ENCODE assay signal across 8 cellular contexts in the genomic region with DNA sequence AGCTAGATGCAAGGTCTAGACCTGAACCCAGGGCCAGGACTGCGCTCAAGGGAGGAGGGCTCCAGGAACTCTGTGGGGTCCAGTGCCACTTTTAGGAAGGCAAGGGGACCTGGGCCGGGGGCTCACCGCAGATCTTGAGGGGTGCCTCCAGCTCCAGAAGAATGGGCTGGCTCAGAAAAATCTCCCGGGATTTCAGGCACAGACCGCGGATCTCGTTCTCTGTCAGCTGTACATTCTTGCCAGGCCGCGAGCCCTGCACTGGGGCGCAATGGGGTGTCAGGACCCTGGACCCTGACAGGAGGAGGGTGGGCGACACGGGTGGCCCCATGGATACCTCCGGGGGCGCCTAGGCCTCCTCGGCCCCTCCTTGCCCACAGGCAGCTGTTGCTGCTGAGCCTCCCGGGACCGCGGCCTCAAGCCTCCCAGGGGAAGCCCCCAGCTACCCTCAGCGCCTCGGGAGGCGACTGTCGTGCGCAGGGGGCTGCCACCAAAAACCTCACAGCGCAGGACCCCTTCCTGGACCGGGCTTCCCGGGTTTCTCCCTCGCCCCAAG. TPM values are rescaled to one million over a fixed set of nuclear protein-coding genes. Genes with fewer than 3 reads are reported as not detected.
DNase-seq lines count a peak whose midpoint lies in the region; ATAC-seq and TF ChIP-seq lines count a peak whose summit lies in the region.

No MANE protein-coding gene starts in this region.

- H3K4me1 ChIP-seq in body of pancreas (peaks cover 27% of the 10 kb centered on the region), vagina (peaks cover 51% of the 10 kb centered on the region)

- no peaks in the 10 kb centered on the region for H3K9me3 Mint-ChIP-seq in memory B cell

- H3K9me3 ChIP-seq in body of pancreas, result no peaks in the 10 kb centered on the region
- no peaks in the 10 kb centered on the region for H3K9me3 ChIP-seq in vagina

- intact Hi-C loops in body of pancreas (cut with DNase I) (no loop called here), vagina (cut with DNase I) (loop anchor here (10.0 kb wide), 2 partner anchors 64 to 214 kb away; a partner anchor contains a TSS)

- no peak for TF ChIP-seq POLR2A in body of pancreas (IDR thresholded peaks at IDR 0.05)
- TF ChIP-seq POLR2A in vagina (IDR thresholded peaks at IDR 0.05), result no peak

- H3K27ac Mint-ChIP-seq in memory B cell, result peak overlapping the region; percentile 69

- H3K36me3 Mint-ChIP-seq in memory B cell, result peaks cover 17% of the 10 kb centered on the region

- H3K27ac ChIP-seq in body of pancreas (peak overlapping the region; percentile 87 to 98 (median 93)), vagina (peak overlapping the region; percentile 94)

- peak overlapping the region; percentile 86 for H3K4me3 Mint-ChIP-seq in memory B cell

- no peak for TF ChIP-seq CTCF in body of pancreas (IDR thresholded peaks at IDR 0.05)
- no peak for TF ChIP-seq CTCF in vagina (IDR thresholded peaks at IDR 0.05)

- H3K27me3 Mint-ChIP-seq in memory B cell, result no peaks in the 10 kb centered on the region

- peaks cover 26% of the 10 kb centered on the region for H3K4me1 Mint-ChIP-seq in memory B cell

- H3K4me3 ChIP-seq in body of pancreas (peak overlapping the region; percentile 95 to 97), vagina (peak overlapping the region; percentile 80 to 91)

- H3K27me3 ChIP-seq in body of pancreas (no peaks in the 10 kb centered on the region), vagina (no peaks in the 10 kb centered on the region)

- peaks cover 8 to 13% of the 10 kb centered on the region in 2 donors for H3K36me3 ChIP-seq in body of pancreas (replicated peaks in 1 of 2; ENCODE audit: insufficient read depth in 1 of 2, low read depth in 2 of 2)
- peaks cover 0 to 28% of the 10 kb centered on the region in 2 donors for H3K36me3 ChIP-seq in vagina

- DNase-seq in DMS53 (lab: John Stamatoyannopoulos, UW) (peak; percentile 43), DMS53 treated with DMSO at 0.1 percent for 48 hours (lab: John Stamatoyannopoulos, UW; ENCODE audit: unreplicated experiment) (no peak), body of pancreas (no peak), memory B cell (ENCODE audit: low spot score in 2 of 2) (peak in 1 of 2 donors; percentile 43), vagina (ENCODE audit: extremely low spot score in 2 of 2) (no peak), inferior parietal cortex (ENCODE audit: extremely low spot score) (no peak)

- ATAC-seq in HG03439 (IDR thresholded peaks at IDR 0.05; ENCODE audit: unreplicated experiment) (peak; percentile 6), body of pancreas (no peak), memory B cell (ENCODE audit: low read depth) (peak; percentile 4), GM19463 (IDR thresholded peaks at IDR 0.05; ENCODE audit: unreplicated experiment) (no peak)

- 0 to 3% methylated on average over 1 to 25 of the region's 27 CpGs for WGBS in body of pancreas, 2 donors

RNA-seq across cellular contexts. Expression of a gene that starts 0.6 kb away (rescaled TPM):
- total RNA-seq in body of pancreas (100 to 1,000 TPM in 1 of 2 donors, 10 to 100 TPM in 1; 81.1 to 104 TPM), vagina (102 TPM)

RNA-seq across cellular contexts. Expression of a gene that starts 2.9 kb away (rescaled TPM):
- total RNA-seq in body of pancreas, result 1 to 10 TPM; 1.6 to 4.3 TPM
- total RNA-seq in vagina, result 6.6 TPM

RNA-seq across cellular contexts. Expression of a gene that starts 9.2 kb away (rescaled TPM):
- total RNA-seq in body of pancreas, result 10 to 100 TPM; 22.6 to 49.4 TPM
- total RNA-seq in vagina, result 20.6 TPM

RNA-seq across cellular contexts. Expression of a gene that starts 14.5 kb away (rescaled TPM):
- 1 to 10 TPM; 2.1 to 2.6 TPM for total RNA-seq in body of pancreas
- total RNA-seq in vagina, result 1.7 TPM

RNA-seq across cellular contexts. Expression of a gene that starts 27.3 kb away (rescaled TPM):
- 10 to 100 TPM; 34.9 to 36.1 TPM for total RNA-seq in body of pancreas
- 50.6 TPM for total RNA-seq in vagina

Comparison
In these comparisons a context has a peak if more than half of its experiments do, and no peak if none do; other contexts are left out.
1. ATAC-seq: peak in HG03439 (single experiment) and memory B cell (single experiment); none in body of pancreas (single experiment) and GM19463 (single experiment).